20 cellular contexts compared by ENCODE assay signal in genomic region chr15:77582763-77583162, GRCh38. TPM values are rescaled to one million over a fixed set of nuclear protein-coding genes. Genes with fewer than 3 reads are reported as not detected.
"Had no signal": no experiment of that assay in that cellular context is flagged by ENCODE, and none has a peak within 500 bp of the region (broad histone marks: within the 10 kb centered on the region; RNA-seq: fewer than 3 reads in every experiment).

No MANE protein-coding gene starts in this region.

- ATAC-seq: body of pancreas; stimulated activated naive B cell treated with anti-CD40 and anti-IgM and Interleukin-4, amounts not matched to agents 10 μg/mL and 1 μg/mL and 100 μg/mL, for 72 hours had no signal

- H3K9me3 ChIP-seq: body of pancreas, sigmoid colon, uterus had no signal

- H3K4me1 ChIP-seq: body of pancreas, uterus had no signal

- DNase-seq: activated CD4-positive, alpha-beta T cell treated with anti-CD3 and anti-CD28 coated beads for 1 hour; activated CD4-positive, alpha-beta T cell treated with anti-CD3 and anti-CD28 coated beads, Interleukin-2, amount 50 U/mL, for 1 hour; activated gamma-delta T cell treated with Interleukin-2 at 50 U/mL for 16 hours; activated T-cell treated with anti-CD3 and anti-CD28 coated beads, Interleukin-2, amount 50 U/mL, for 1 hour; anterior cingulate cortex; body of pancreas; immature natural killer cell; midbrain; nucleus accumbens; sigmoid colon; stimulated activated CD4-positive, alpha-beta T cell treated with anti-CD3 and anti-CD28 coated beads, Interleukin-2, amount 100 ng/mL, for 48 hours; stimulated activated CD8-positive, alpha-beta memory T cell treated with anti-CD3 and anti-CD28 coated beads, Interleukin-4, amount 100 ng/mL, for 48 hours; stimulated activated naive B cell treated with anti-CD40 and anti-IgM and Interleukin-4, amounts not matched to agents 10 μg/mL and 1 μg/mL and 100 μg/mL, for 72 hours; trophoblast cell; uterus had no signal

- H3K27ac ChIP-seq: body of pancreas, cardiac muscle cell, sigmoid colon, uterus had no signal

- H3K4me3 ChIP-seq: body of pancreas, cardiac muscle cell, sigmoid colon, uterus had no signal

- H3K27me3 ChIP-seq: body of pancreas, cardiac muscle cell, sigmoid colon, uterus had no signal

- H3K36me3 ChIP-seq: cardiac muscle cell, sigmoid colon, uterus had no signal

RNA-seq across cellular contexts. Expression of gene LINGO1, which starts 49.9 kb away (rescaled TPM):
- total RNA-seq: epithelial cell of proximal tubule, fibroblast of villous mesenchyme, myocyte, renal cortical epithelial cell had no signal
- polyA plus RNA-seq: immature natural killer cell had no signal
